23 cellular contexts compared by ENCODE assay signal in the genomic region with DNA sequence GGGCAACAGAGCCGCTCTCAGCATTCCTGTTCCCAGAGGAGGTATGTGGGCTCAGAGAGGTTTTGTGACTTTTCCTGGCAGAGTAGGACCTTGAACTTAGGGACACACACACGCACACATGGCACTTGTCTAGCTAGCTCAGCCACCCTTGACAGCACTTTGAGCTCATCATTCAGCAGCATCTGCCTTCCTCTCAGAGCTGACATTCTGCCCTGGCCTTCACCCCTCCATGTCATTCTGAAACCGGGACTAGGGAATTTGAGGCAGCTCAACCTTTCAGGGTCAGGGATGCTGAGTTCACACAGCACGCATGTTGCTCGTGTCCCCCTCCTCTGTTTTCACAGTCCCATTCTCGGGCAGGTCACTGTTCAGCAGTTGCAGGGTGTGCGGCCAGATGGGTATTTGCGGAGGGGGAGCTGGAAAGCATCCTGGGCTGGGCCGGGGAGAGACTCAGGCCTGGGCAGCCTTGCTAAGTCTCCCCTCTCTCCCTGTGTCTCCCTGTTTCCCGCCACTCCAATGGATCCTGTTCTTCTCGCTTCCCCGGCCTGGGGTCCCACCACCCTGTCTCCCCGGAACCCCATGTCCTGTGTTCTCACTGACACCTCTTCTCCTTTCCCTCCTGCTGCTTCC.
DNase-seq lines count a peak whose midpoint lies in the region; ATAC-seq, FAIRE-seq and TF ChIP-seq lines count a peak whose summit lies in the region.
"Had no signal": no experiment of that assay in that cellular context is flagged by ENCODE, and none has a peak within 500 bp of the region (broad histone marks: within the 10 kb centered on the region; RNA-seq: fewer than 3 reads in every experiment).

No MANE protein-coding gene starts in this region.

- no peaks in the 10 kb centered on the region for H3K79me1 ChIP-seq in H9 (ENCODE audit: insufficient read depth, low read depth, low read length, poor library complexity, severe bottlenecking)
- peaks cover 1% of the 10 kb centered on the region for H3K79me1 ChIP-seq in mesendoderm (ENCODE audit: low read length)

- H3K9me3 Mint-ChIP-seq in H9 (no peaks in the 10 kb centered on the region; a peak in 1 of 5 replicates), T-cell (no peaks in the 10 kb centered on the region)
- H3K9me3 Mint-ChIP-seq: HFFc6 had no signal

- H3K9ac ChIP-seq in H9 (ENCODE audit: extremely low read depth, insufficient read length, low read length) (no peak overlapping the region), GM12878 (ENCODE audit: control insufficient read depth, insufficient read depth, low read length) (no peak overlapping the region), mesendoderm (ENCODE audit: low read length) (peak overlapping the region; percentile 21)

- no peak overlapping the region for H4K91ac ChIP-seq in H9 (ENCODE audit: insufficient read length, low read depth, low read length)

- H2AFZ ChIP-seq in H9 (ENCODE audit: low read length) (no peak overlapping the region), GM12878 (ENCODE audit: control insufficient read depth, low read depth, low read length) (no peak overlapping the region)

- no peak overlapping the region for H2AK5ac ChIP-seq in H9 (ENCODE audit: insufficient read length, low read length)
- peak overlapping the region; percentile 95 for H2AK5ac ChIP-seq in mesendoderm (ENCODE audit: low read length)

- no peak overlapping the region for H4K8ac ChIP-seq in H9 (replicated peaks; ENCODE audit: insufficient read length, low read depth, low read length)
- no peak overlapping the region for H4K8ac ChIP-seq in mesendoderm (ENCODE audit: low read depth, low read length)

- H3K27ac ChIP-seq in H9 (ENCODE audit: insufficient read length, low read depth, low read length): no peak overlapping the region
- no peak overlapping the region for H3K27ac ChIP-seq in GM12878 (ENCODE audit: control insufficient read depth, insufficient read depth)
- no peak overlapping the region for H3K27ac ChIP-seq in mesendoderm (ENCODE audit: low read depth, low read length)
- H3K27ac ChIP-seq: HL-60, SK-N-MC had no signal

- TF ChIP-seq RAD21 in GM12878 (IDR thresholded peaks at IDR 0.05; ENCODE audit: insufficient read depth, low read depth, low read length): no peak

- H3K4me3 ChIP-seq in GM12878 (no peak overlapping the region), mesendoderm (ENCODE audit: low read length) (no peak overlapping the region)
- H3K4me3 ChIP-seq: SK-N-MC had no signal

- no peak overlapping the region for H3K56ac ChIP-seq in H9 (ENCODE audit: insufficient read length, low read depth, low read length)
- H3K56ac ChIP-seq in mesendoderm (ENCODE audit: low read length): peak overlapping the region; percentile 68

- H3K18ac ChIP-seq in H9 (ENCODE audit: insufficient read length, low read depth, low read length) (no peak overlapping the region), mesendoderm (ENCODE audit: low read length) (no peak overlapping the region)

- WGBS in H9 (ENCODE audit: extremely low coverage, insufficient read length, low lambda C conversion rate): no CpG with 5 or more reads among the region's 13 CpGs
- WGBS in GM12878 (ENCODE audit: insufficient coverage, insufficient replicate concordance, low lambda C conversion rate, missing lambda C conversion rate): 35% methylated on average over 12 of the region's 13 CpGs
- WGBS in mesendoderm (ENCODE audit: extremely low coverage, insufficient coverage, low lambda C conversion rate): no CpG with 5 or more reads among the region's 13 CpGs

- no TSS peak for BruUV-seq in GM12878 (replicated peaks; lab: Mats Ljungman, UMichigan)

- no peaks in the 10 kb centered on the region for H3K23me2 ChIP-seq in H9 (ENCODE audit: insufficient read length, low read depth, low read length, poor library complexity, severe bottlenecking)

- SMC1A ChIA-PET in GM12878 (lab: Charles Lee; ENCODE audit: uncharacterized antibody, unreplicated experiment): no interaction called here

- no peaks in the 10 kb centered on the region for H3K79me2 ChIP-seq in H9 (ENCODE audit: insufficient read depth, low read length)
- H3K79me2 ChIP-seq in GM12878 (ENCODE audit: control insufficient read depth, insufficient read depth, low read length): no peaks in the 10 kb centered on the region
- no peaks in the 10 kb centered on the region for H3K79me2 ChIP-seq in mesendoderm (ENCODE audit: control insufficient read depth, insufficient read depth, low read length)

- no peak for TF ChIP-seq POLR2A in GM12878 (IDR thresholded peaks at IDR 0.05; ENCODE audit: low read depth, low read length)

- H3K36me3 ChIP-seq in GM12878 (ENCODE audit: control insufficient read depth in 2 of 2, insufficient read depth in 2 of 2, low read length in 1 of 2) (no peaks in the 10 kb centered on the region), mesendoderm (ENCODE audit: control insufficient read depth, insufficient read depth, low read length) (no peaks in the 10 kb centered on the region)

- H4K20me1 ChIP-seq in H9 (ENCODE audit: control insufficient read depth, insufficient read depth, insufficient read length) (no peaks in the 10 kb centered on the region), GM12878 (ENCODE audit: control insufficient read depth, insufficient read depth) (no peaks in the 10 kb centered on the region)

- no peak overlapping the region for H3K23ac ChIP-seq in H9 (ENCODE audit: insufficient read length, low read depth, low read length)
- no peak overlapping the region for H3K23ac ChIP-seq in mesendoderm (ENCODE audit: low read length)

- TF ChIP-seq CTCF in H9 (conservative IDR thresholded peaks at IDR 0.05) (no peak), GM12878 (IDR thresholded peaks at IDR 0.05 in 2 of 3, conservative IDR thresholded peaks at IDR 0.05 in 1 of 3; ENCODE audit: control insufficient read depth in 2 of 3, extremely low read depth in 1 of 3, insufficient read depth in 1 of 3, low read depth in 3 of 3, low read length in 3 of 3) (no peak)

- POLR2A ChIA-PET in GM12878 (lab: Charles Lee) (no interaction called here), T-cell (lab: Charles Lee) (no interaction called here)

- no peak overlapping the region for H3T11ph ChIP-seq in H9 (ENCODE audit: low read length)

- TF ChIP-seq EP300 in GM12878 (IDR thresholded peaks at IDR 0.05; ENCODE audit: borderline replicate concordance in 1 of 2, control insufficient read depth in 1 of 2, low read depth in 2 of 2, low read length in 2 of 2): no peak

- RAD21 ChIA-PET in GM12878 (lab: Charles Lee; ENCODE audit: unreplicated experiment): no interaction called here

- CTCF ChIA-PET in GM12878 (lab: Yijun Ruan, JAX) (interaction anchor here (1.0 to 1.1 kb wide), 2 partner anchors 36 to 79 kb away, joined by 3 read pairs; no protein-coding TSS in a partner anchor), T-cell (lab: Charles Lee) (interaction anchor here (0.5 to 0.8 kb wide), 2 partner anchors 78 to 1653 kb away, joined by 3 read pairs; no protein-coding TSS in a partner anchor)

- H2BK15ac ChIP-seq in H9 (ENCODE audit: low read depth, low read length): no peak overlapping the region
- no peak overlapping the region for H2BK15ac ChIP-seq in mesendoderm (replicated peaks; ENCODE audit: low read depth)

- in situ Hi-C loops in GM12878 (cut with MboI): no loop called here

- no peak for FAIRE-seq in GM12878 (lab: Jason Lieb, UNC)
- FAIRE-seq: G401.6 had no signal

- ATAC-seq in GM12878 (no peak), T-cell (replicated peaks in 1 of 4) (no peak), HG03342 (IDR thresholded peaks at IDR 0.05; ENCODE audit: unreplicated experiment) (no peak)

- H2BK20ac ChIP-seq in H9 (ENCODE audit: low read depth, low read length, poor library complexity, severe bottlenecking): no peak overlapping the region

- H3K36me3 Mint-ChIP-seq in H9 (ENCODE audit: insufficient read depth in 1 of 3, low read depth in 3 of 3) (no peaks in the 10 kb centered on the region; a peak in 1 of 7 replicates), T-cell (no peaks in the 10 kb centered on the region)
- H3K36me3 Mint-ChIP-seq: CD14-positive monocyte, IgD-negative memory B cell had no signal

- H3K4me1 ChIP-seq in H9 (ENCODE audit: insufficient read depth, low read length): peaks cover 5% of the 10 kb centered on the region
- no peaks in the 10 kb centered on the region for H3K4me1 ChIP-seq in GM12878 (ENCODE audit: control insufficient read depth, insufficient read depth, low read length)
- H3K4me1 ChIP-seq in mesendoderm (ENCODE audit: control insufficient read depth, low read depth, low read length): peaks cover 26% of the 10 kb centered on the region

- H3K27me3 ChIP-seq in H9 (ENCODE audit: insufficient read depth, low read length): no peaks in the 10 kb centered on the region; the same call in 1 of the 2 replicates
- peaks cover 0 to 2% of the 10 kb centered on the region in 2 experiments; a peak in 3 of 4 replicates for H3K27me3 ChIP-seq in GM12878 (replicated peaks in 1 of 2; ENCODE audit: control insufficient read depth in 2 of 2, insufficient read depth in 2 of 2, low read length in 1 of 2)
- no peaks in the 10 kb centered on the region for H3K27me3 ChIP-seq in mesendoderm (ENCODE audit: insufficient read depth, low read length, poor library complexity)

- H3K27ac Mint-ChIP-seq in H9: peak overlapping the region in 2 of 3 experiments; percentile 46 to 75; a peak in 2 of 7 replicates
- no peak overlapping the region for H3K27ac Mint-ChIP-seq in T-cell
- H3K27ac Mint-ChIP-seq: HFFc6, IgD-negative memory B cell had no signal

- no peak overlapping the region for H2BK5ac ChIP-seq in H9 (ENCODE audit: insufficient read length, low read length)
- H2BK5ac ChIP-seq in mesendoderm (ENCODE audit: low read length): peak overlapping the region; percentile 46

- H3K4me3 Mint-ChIP-seq in H9 (no peak overlapping the region), T-cell (no peak overlapping the region)
- H3K4me3 Mint-ChIP-seq: CD14-positive monocyte, HFFc6, IgD-negative memory B cell had no signal

- H3K27me3 Mint-ChIP-seq in H9 (ENCODE audit: low read depth) (peaks cover 13% of the 10 kb centered on the region), T-cell (peaks cover 19 to 25% of the 10 kb centered on the region in 2 donors)

- H3K9me3 ChIP-seq in H9 (ENCODE audit: control insufficient read depth, low read depth, low read length): no peaks in the 10 kb centered on the region
- H3K9me3 ChIP-seq in GM12878 (replicated peaks; ENCODE audit: control insufficient read depth, insufficient read depth, low read length): no peaks in the 10 kb centered on the region

- H3K4me1 Mint-ChIP-seq in H9 (peaks cover 55 to 66% of the 10 kb centered on the region in 2 experiments), T-cell (no peaks in the 10 kb centered on the region)

- DNase-seq in H9: no peak
- no peak for DNase-seq in GM12878 (ENCODE audit: low read depth, low spot score)
- DNase-seq in mesendoderm: no peak
- peak; percentile 67 for DNase-seq in retina
- no peak for DNase-seq in T-cell
- no peak for DNase-seq in dermis blood vessel endothelial cell
- DNase-seq: ACHN, HFFc6, Kasumi-1, MM.1S, NCI-H1092, NCI-H146, NCI-H2227 treated with DMSO at 0.1 percent for 48 hours, NCI-H510A treated with DMSO at 0.1 percent for 48 hours, NCI-H774, OCI-M1, Right ventricle myocardium superior had no signal

- H3K4ac ChIP-seq in H9 (ENCODE audit: low read depth, low read length) (no peak overlapping the region), mesendoderm (ENCODE audit: low read depth, low read length) (no peak overlapping the region)

- H4K5ac ChIP-seq in H9 (ENCODE audit: insufficient read length, low read depth, low read length): no peak overlapping the region
- peak overlapping the region; percentile 18 for H4K5ac ChIP-seq in mesendoderm (ENCODE audit: low read length)

- H2BK120ac ChIP-seq in H9 (ENCODE audit: low read depth, low read length, poor library complexity, severe bottlenecking) (no peak overlapping the region), mesendoderm (ENCODE audit: low read depth, low read length) (no peak overlapping the region)

- intact Hi-C loops in GM12878 (cut with micrococcal nuclease; ENCODE audit: unreplicated experiment): no loop called here

- H3K14ac ChIP-seq in H9 (ENCODE audit: insufficient read depth, low read length): peak overlapping the region; percentile 72; the same call in 1 of the 2 replicates

- no peak overlapping the region for H2BK12ac ChIP-seq in H9 (ENCODE audit: insufficient read length, low read depth, low read length)

- H3K4me2 ChIP-seq in H9 (ENCODE audit: insufficient read depth, insufficient read length, low read length) (no peak overlapping the region), GM12878 (ENCODE audit: control insufficient read depth, insufficient read depth) (no peak overlapping the region), mesendoderm (ENCODE audit: low read length) (no peak overlapping the region)

Comparison
In these comparisons a context has a peak if more than half of its experiments do, and no peak if none do; other contexts are left out.
1. H3K27ac Mint-ChIP-seq: peak in H9 (2 of 3); none in T-cell (0 of 2).